Comparison of ENCODE assay signal across 21 cellular contexts in the genomic region with DNA sequence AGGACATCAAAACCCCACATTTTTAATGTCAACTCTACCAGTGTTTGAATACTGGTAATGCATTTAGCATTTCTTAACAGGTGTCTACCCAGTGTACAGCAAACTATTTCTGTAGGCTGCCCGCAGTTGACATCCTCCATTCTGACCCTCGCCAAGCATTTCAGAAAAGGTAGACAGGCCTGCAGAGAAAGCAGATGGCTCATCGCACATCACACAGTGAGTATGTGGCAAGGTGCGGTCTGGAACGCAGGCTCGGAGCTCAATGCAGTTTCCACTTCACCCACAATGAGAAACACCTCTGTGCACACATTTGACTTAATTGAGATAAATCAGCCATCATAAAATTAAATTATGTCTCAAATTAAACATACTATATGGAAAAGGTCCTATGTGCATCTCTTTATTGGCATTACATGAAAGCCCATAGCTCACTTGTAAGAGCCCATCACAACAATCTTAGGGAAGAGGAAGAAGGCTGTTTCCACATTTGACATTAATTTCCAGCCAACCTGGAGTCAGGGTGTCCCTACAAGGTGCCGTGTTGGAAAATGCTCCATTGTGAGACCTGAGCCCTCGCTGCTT.
DNase-seq lines count a peak whose midpoint lies in the region; ATAC-seq and TF ChIP-seq lines count a peak whose summit lies in the region.
"Had no signal": no experiment of that assay in that cellular context is flagged by ENCODE, and none has a peak within 500 bp of the region (broad histone marks: within the 10 kb centered on the region; RNA-seq: fewer than 3 reads in every experiment).

No MANE protein-coding gene starts in this region.

- H3F3A ChIP-seq in SK-N-SH (replicated peaks; ENCODE audit: insufficient read depth): no peaks in the 10 kb centered on the region
- peaks cover 14% of the 10 kb centered on the region for H3F3A ChIP-seq in neural progenitor cell (ENCODE audit: low read depth)

- POLR2A ChIA-PET in SK-N-SH (lab: Yijun Ruan, JAX): no interaction called here
- POLR2A ChIA-PET in WTC11 (lab: Charles Lee): interaction anchor here (0.6 kb wide), 1 partner anchor 358 kb away, joined by 3 read pairs; no protein-coding TSS in a partner anchor

- H3K9ac ChIP-seq in SK-N-SH (no peak overlapping the region), neural progenitor cell (no peak overlapping the region)
- H3K9ac ChIP-seq: BLaER1 had no signal

- H3K9me3 ChIP-seq in SK-N-SH (no peaks in the 10 kb centered on the region), neural progenitor cell (ENCODE audit: low read depth) (no peaks in the 10 kb centered on the region)
- H3K9me3 ChIP-seq: BLaER1, Caco-2 had no signal

- H3K4me3 ChIP-seq in SK-N-SH (ENCODE audit: low read depth in 2 of 2, low read length in 1 of 2) (no peak overlapping the region), neural progenitor cell (no peak overlapping the region)
- H3K4me3 ChIP-seq: BLaER1 had no signal

- peaks cover 18% of the 10 kb centered on the region for H3K9me3 Mint-ChIP-seq in WTC11
- peaks cover 7% of the 10 kb centered on the region for H3K9me3 Mint-ChIP-seq in neural progenitor cell
- no peaks in the 10 kb centered on the region for H3K9me3 Mint-ChIP-seq in stimulated activated effector memory CD8-positive, alpha-beta T cell treated with anti-CD3 and anti-CD28 coated beads, Interleukin-12 subunit alpha, Interleukin-12 subunit beta, amount 100 ng/mL, for 72 hours
- H3K9me3 Mint-ChIP-seq: CD8-positive, alpha-beta T cell had no signal

- H3K4me1 Mint-ChIP-seq in WTC11 (no peaks in the 10 kb centered on the region), neural progenitor cell (peaks cover 40% of the 10 kb centered on the region)
- no peaks in the 10 kb centered on the region for H3K4me1 Mint-ChIP-seq in stimulated activated effector memory CD8-positive, alpha-beta T cell treated with anti-CD3 and anti-CD28 coated beads, Interleukin-12 subunit alpha, Interleukin-12 subunit beta, amount 100 ng/mL, for 72 hours
- H3K4me1 Mint-ChIP-seq: B cell; CD4-positive, CD25-positive, alpha-beta regulatory T cell had no signal

- DNase-seq in SK-N-SH (peak; percentile 9), WTC11 (ENCODE audit: low spot score) (no peak), cerebellum (ENCODE audit: low spot score) (peak; percentile 68), neural progenitor cell (ENCODE audit: low spot score) (no peak), left lobe of liver (ENCODE audit: low spot score) (no peak)
- DNase-seq in stimulated activated effector memory CD8-positive, alpha-beta T cell treated with anti-CD3 and anti-CD28 coated beads, Interleukin-12 subunit alpha, Interleukin-12 subunit beta, amount 100 ng/mL, for 72 hours (ENCODE audit: low spot score in 2 of 2): no peak
- no peak for DNase-seq in NK-92 treated with Interleukin-12 subunit alpha and Interleukin-12 subunit beta, amount 100 ng/mL, for 24 hours (lab: John Stamatoyannopoulos, UW)
- DNase-seq: Caco-2; CD4-positive, CD25-positive, alpha-beta regulatory T cell; CD8-positive, alpha-beta T cell; DMS 273 treated with DMSO at 0.1 percent for 48 hours; DMS79; EL; GF-D8; GOT3; HCEC 1CT had no signal

- H3K27me3 ChIP-seq in SK-N-SH (ENCODE audit: insufficient read depth) (no peaks in the 10 kb centered on the region), neural progenitor cell (no peaks in the 10 kb centered on the region)
- H3K27me3 ChIP-seq: BLaER1 had no signal

- CTCF ChIA-PET in SK-N-SH (lab: Yijun Ruan, JAX): no interaction called here
- CTCF ChIA-PET in WTC11 (lab: Charles Lee): no interaction called here

- H3K4me2 ChIP-seq in SK-N-SH: no peak overlapping the region
- H3K4me2 ChIP-seq in neural progenitor cell: no peak overlapping the region
- H3K4me2 ChIP-seq: BLaER1 had no signal

- peaks cover 0 to 2% of the 10 kb centered on the region in 2 experiments; a peak in 1 of 4 replicates for H3K4me1 ChIP-seq in SK-N-SH (ENCODE audit: control insufficient read depth in 1 of 2, insufficient read depth in 2 of 2, low read depth in 1 of 2, low read length in 1 of 2)
- peaks cover 10% of the 10 kb centered on the region for H3K4me1 ChIP-seq in neural progenitor cell
- H3K4me1 ChIP-seq: BLaER1 had no signal

- no peaks in the 10 kb centered on the region; the same call in 1 of the 2 replicates for H3K27me3 Mint-ChIP-seq in WTC11 (ENCODE audit: low read depth)
- peaks cover 9% of the 10 kb centered on the region for H3K27me3 Mint-ChIP-seq in neural progenitor cell (ENCODE audit: insufficient read depth, low read depth)
- H3K27me3 Mint-ChIP-seq: B cell had no signal

- WGBS in SK-N-SH (ENCODE audit: low lambda C conversion rate): 67% methylated on average over 8 of the region's 8 CpGs

- H3K9me2 ChIP-seq in SK-N-SH: no peaks in the 10 kb centered on the region

- H2AFZ ChIP-seq in SK-N-SH (ENCODE audit: low read depth) (no peak overlapping the region), neural progenitor cell (replicated peaks) (no peak overlapping the region)

- H4K20me1 ChIP-seq in SK-N-SH (ENCODE audit: insufficient read depth) (no peaks in the 10 kb centered on the region), neural progenitor cell (ENCODE audit: low read depth) (no peaks in the 10 kb centered on the region)
- H4K20me1 ChIP-seq: BLaER1 had no signal

- TF ChIP-seq EP300 in SK-N-SH (IDR thresholded peaks at IDR 0.05; ENCODE audit: borderline replicate concordance in 1 of 2, low read depth in 1 of 2, low read length in 1 of 2): no peak

- TF ChIP-seq CTCF in SK-N-SH (IDR thresholded peaks at IDR 0.05) (no peak), WTC11 (IDR thresholded peaks at IDR 0.05) (no peak), neural progenitor cell (IDR thresholded peaks at IDR 0.05) (no peak)

- H3K36me3 ChIP-seq in SK-N-SH (replicated peaks in 1 of 2; ENCODE audit: control insufficient read depth in 1 of 2, insufficient read depth in 2 of 2, low read length in 1 of 2) (no peaks in the 10 kb centered on the region), neural progenitor cell (no peaks in the 10 kb centered on the region)
- H3K36me3 ChIP-seq: BLaER1 had no signal

- no peak overlapping the region for H3K27ac Mint-ChIP-seq in WTC11
- peak overlapping the region; percentile 12 for H3K27ac Mint-ChIP-seq in neural progenitor cell
- no peak overlapping the region for H3K27ac Mint-ChIP-seq in stimulated activated effector memory CD8-positive, alpha-beta T cell treated with anti-CD3 and anti-CD28 coated beads, Interleukin-12 subunit alpha, Interleukin-12 subunit beta, amount 100 ng/mL, for 72 hours
- H3K27ac Mint-ChIP-seq: B cell; CD4-positive, CD25-positive, alpha-beta regulatory T cell; CD8-positive, alpha-beta T cell had no signal

- H3K36me3 Mint-ChIP-seq in WTC11 (peaks cover 4% of the 10 kb centered on the region), neural progenitor cell (peaks cover 2% of the 10 kb centered on the region)
- H3K36me3 Mint-ChIP-seq in stimulated activated effector memory CD8-positive, alpha-beta T cell treated with anti-CD3 and anti-CD28 coated beads, Interleukin-12 subunit alpha, Interleukin-12 subunit beta, amount 100 ng/mL, for 72 hours: no peaks in the 10 kb centered on the region
- H3K36me3 Mint-ChIP-seq: CD4-positive, CD25-positive, alpha-beta regulatory T cell; CD8-positive, alpha-beta T cell had no signal

- ATAC-seq in SK-N-SH treated with all-trans-retinoic acid at 6 μM for 48 hours: no peak
- ATAC-seq in WTC11: no peak
- ATAC-seq in left lobe of liver: no peak
- ATAC-seq in stimulated activated effector memory CD8-positive, alpha-beta T cell treated with anti-CD3 and anti-CD28 coated beads, Interleukin-12 subunit alpha, Interleukin-12 subunit beta, amount 100 ng/mL, for 72 hours: no peak
- ATAC-seq: CD8-positive, alpha-beta T cell had no signal

- H3K4me3 Mint-ChIP-seq in WTC11 (no peak overlapping the region), neural progenitor cell (no peak overlapping the region)
- no peak overlapping the region for H3K4me3 Mint-ChIP-seq in stimulated activated effector memory CD8-positive, alpha-beta T cell treated with anti-CD3 and anti-CD28 coated beads, Interleukin-12 subunit alpha, Interleukin-12 subunit beta, amount 100 ng/mL, for 72 hours
- H3K4me3 Mint-ChIP-seq: B cell; CD4-positive, CD25-positive, alpha-beta regulatory T cell; CD8-positive, alpha-beta T cell had no signal

- H3K27ac ChIP-seq in SK-N-SH (ENCODE audit: low read depth in 2 of 2, low read length in 1 of 2) (no peak overlapping the region), neural progenitor cell (no peak overlapping the region)
- H3K27ac ChIP-seq: 22Rv1, BLaER1, C4-2B had no signal

- H3K79me2 ChIP-seq in SK-N-SH (ENCODE audit: insufficient read depth) (no peaks in the 10 kb centered on the region), neural progenitor cell (ENCODE audit: low read depth) (no peaks in the 10 kb centered on the region)

- TF ChIP-seq RAD21 in SK-N-SH (IDR thresholded peaks at IDR 0.05; ENCODE audit: low read length): no peak

TF ChIP-seq in SK-N-SH, 30 proteins besides CTCF, POLR2A, EP300 and RAD21:
- no peak for TF ChIP-seq SIN3A (IDR thresholded peaks at IDR 0.05; ENCODE audit: borderline replicate concordance, low read depth, low read length)

TF ChIP-seq in SK-N-SH treated with all-trans-retinoic acid at 6 μM for 48 hours, 23 proteins besides CTCF, POLR2A, EP300 and RAD21:
- no peak for TF ChIP-seq TOX (CRISPR knock-in tag; IDR thresholded peaks at IDR 0.05; ENCODE audit: borderline replicate concordance)

TF ChIP-seq in WTC11, 78 proteins besides CTCF, POLR2A, EP300 and RAD21 (continues in another document):
- TF ChIP-seq AR (CRISPR knock-in tag; IDR thresholded peaks at IDR 0.05): no peak

Comparison
In these comparisons a context has a peak if more than half of its experiments do, and no peak if none do; other contexts are left out.
1. DNase-seq: peak in SK-N-SH (single experiment) and cerebellum (single experiment); none in WTC11 (single experiment), neural progenitor cell (single experiment), left lobe of liver (single experiment), stimulated activated effector memory CD8-positive, alpha-beta T cell treated with anti-CD3 and anti-CD28 coated beads, Interleukin-12 subunit alpha, Interleukin-12 subunit beta, amount 100 ng/mL, for 72 hours (0 of 2) and NK-92 treated with Interleukin-12 subunit alpha and Interleukin-12 subunit beta, amount 100 ng/mL, for 24 hours (single experiment).